19 cellular contexts compared by ENCODE assay signal in genomic region chr1:61589382-61589765, GRCh38.
DNase-seq lines count a peak whose midpoint lies in the region; ATAC-seq and TF ChIP-seq lines count a peak whose summit lies in the region.
"Had no signal": no experiment of that assay in that cellular context is flagged by ENCODE, and none has a peak within 500 bp of the region (broad histone marks: within the 10 kb centered on the region; RNA-seq: fewer than 3 reads in every experiment).

No MANE protein-coding gene starts in this region.

- H3K4me1 Mint-ChIP-seq in brain (peaks cover 18% of the 10 kb centered on the region), mesothelial cell of epicardium (peaks cover 24% of the 10 kb centered on the region), type B pancreatic cell (ENCODE audit: unreplicated experiment) (peaks cover 19% of the 10 kb centered on the region)
- H3K4me1 Mint-ChIP-seq: activated CD4-positive, alpha-beta T cell treated with anti-CD3 and anti-CD28 coated beads, Interleukin-2, amount 10 ng/mL, durations not matched to agents 7 days and 5 days; stimulated activated memory B cell treated with anti-CD40 and anti-IgM and Interleukin-4, amounts not matched to agents 10 μg/mL and 1 μg/mL and 100 μg/mL, for 72 hours had no signal

- H3K4me1 ChIP-seq in psoas muscle = no peaks in the 10 kb centered on the region
- H3K4me1 ChIP-seq: gastroesophageal sphincter, HAP-1, Peyer's patch, prostate gland, SJCRH30 had no signal

- DNase-seq in NCI-H2107 treated with DMSO at 0.1 percent for 48 hours (lab: John Stamatoyannopoulos, UW; ENCODE audit: unreplicated experiment) (peak; percentile 21), NCI-H2107 (lab: John Stamatoyannopoulos, UW) (no peak), mesothelial cell of epicardium (ENCODE audit: low spot score in 2 of 2, unreplicated experiment in 2 of 2) (no peak), type B pancreatic cell (ENCODE audit: extremely low spot score, unreplicated experiment) (no peak), psoas muscle (no peak), NCI-H526 treated with DMSO at 0.1 percent for 48 hours (lab: John Stamatoyannopoulos, UW) (no peak)
- DNase-seq: hippocampal formation, NCI-H187 treated with DMSO at 0.1 percent for 48 hours had no signal

- ATAC-seq in psoas muscle (no peak), HG03354 (IDR thresholded peaks at IDR 0.05; ENCODE audit: poor library complexity, severe bottlenecking, unreplicated experiment) (no peak)
- ATAC-seq: gastroesophageal sphincter had no signal

- no peak overlapping the region for H3K4me3 ChIP-seq in psoas muscle
- H3K4me3 ChIP-seq: gastroesophageal sphincter, HAP-1, Peyer's patch, prostate gland, SJCRH30 had no signal

- H3K27me3 ChIP-seq in psoas muscle (ENCODE audit: insufficient read depth in 3 of 3, low read length in 2 of 3) = no peaks in the 10 kb centered on the region
- H3K27me3 ChIP-seq: gastroesophageal sphincter, Peyer's patch, SJCRH30 had no signal

- TF ChIP-seq CTCF in brain (conservative IDR thresholded peaks at IDR 0.05) (no peak), mesothelial cell of epicardium (IDR thresholded peaks at IDR 0.05; ENCODE audit: unreplicated experiment) (no peak), type B pancreatic cell (conservative IDR thresholded peaks at IDR 0.05) (no peak), psoas muscle (IDR thresholded peaks at IDR 0.05) (no peak)

- H3K4me3 Mint-ChIP-seq in brain (peak overlapping the region in 3 of 5 experiments; percentile 6 to 11 (median 9)), mesothelial cell of epicardium (no peak overlapping the region), type B pancreatic cell (peak overlapping the region; percentile 61)
- H3K4me3 Mint-ChIP-seq: activated CD4-positive, alpha-beta T cell treated with anti-CD3 and anti-CD28 coated beads, Interleukin-2, amount 10 ng/mL, durations not matched to agents 7 days and 5 days; stimulated activated memory B cell treated with anti-CD40 and anti-IgM and Interleukin-4, amounts not matched to agents 10 μg/mL and 1 μg/mL and 100 μg/mL, for 72 hours had no signal

- no peaks in the 10 kb centered on the region for H3K36me3 ChIP-seq in psoas muscle (ENCODE audit: insufficient read depth in 1 of 2, low read depth in 1 of 2)
- H3K36me3 ChIP-seq: gastroesophageal sphincter, HAP-1, Peyer's patch, prostate gland, SJCRH30 had no signal

- no peaks in the 10 kb centered on the region for H3K9me3 Mint-ChIP-seq in brain
- peaks cover 4% of the 10 kb centered on the region for H3K9me3 Mint-ChIP-seq in mesothelial cell of epicardium
- H3K9me3 Mint-ChIP-seq in type B pancreatic cell = no peaks in the 10 kb centered on the region
- H3K9me3 Mint-ChIP-seq: activated CD4-positive, alpha-beta T cell treated with anti-CD3 and anti-CD28 coated beads, Interleukin-2, amount 10 ng/mL, durations not matched to agents 7 days and 5 days; activated naive CD4-positive, alpha-beta T cell treated with anti-CD3 and anti-CD28 coated beads, Interleukin-2, amount 50 U/mL, for 72 hours; stimulated activated memory B cell treated with anti-CD40 and anti-IgM and Interleukin-4, amounts not matched to agents 10 μg/mL and 1 μg/mL and 100 μg/mL, for 72 hours had no signal

- H3K36me3 Mint-ChIP-seq in brain (no peaks in the 10 kb centered on the region), mesothelial cell of epicardium (no peaks in the 10 kb centered on the region), type B pancreatic cell (no peaks in the 10 kb centered on the region)
- H3K36me3 Mint-ChIP-seq: activated naive CD4-positive, alpha-beta T cell treated with anti-CD3 and anti-CD28 coated beads, Interleukin-2, amount 50 U/mL, for 72 hours; stimulated activated memory B cell treated with anti-CD40 and anti-IgM and Interleukin-4, amounts not matched to agents 10 μg/mL and 1 μg/mL and 100 μg/mL, for 72 hours had no signal

- no peak overlapping the region for H3K27ac ChIP-seq in psoas muscle
- H3K27ac ChIP-seq: gastroesophageal sphincter, Peyer's patch, prostate gland, SJCRH30, VCaP had no signal

- intact Hi-C loops in psoas muscle (cut with DNase I) = loop anchor here in 1 of 2 donors (5.0 to 10.0 kb wide), 2 partner anchors 545 to 617 kb away; no protein-coding TSS in a partner anchor

- WGBS in psoas muscle, 3 donors = 69 to 71% (median 69%) methylated on average over 15 of the region's 15 CpGs

- H3K9me3 ChIP-seq in psoas muscle = no peaks in the 10 kb centered on the region
- H3K9me3 ChIP-seq: gastroesophageal sphincter, HAP-1, Peyer's patch, prostate gland, SJCRH30 had no signal

- H3K27me3 Mint-ChIP-seq in brain = no peaks in the 10 kb centered on the region
- H3K27me3 Mint-ChIP-seq in mesothelial cell of epicardium (ENCODE audit: low read depth) = no peaks in the 10 kb centered on the region
- H3K27me3 Mint-ChIP-seq in type B pancreatic cell = peaks cover 18% of the 10 kb centered on the region

- H3K27ac Mint-ChIP-seq in brain (peak overlapping the region in 3 of 5 experiments; percentile 82 to 95 (median 92)), mesothelial cell of epicardium (peak overlapping the region; percentile 18), type B pancreatic cell (peak overlapping the region; percentile 70)
- H3K27ac Mint-ChIP-seq: activated CD4-positive, alpha-beta T cell treated with anti-CD3 and anti-CD28 coated beads, Interleukin-2, amount 10 ng/mL, durations not matched to agents 7 days and 5 days; activated naive CD4-positive, alpha-beta T cell treated with anti-CD3 and anti-CD28 coated beads, Interleukin-2, amount 50 U/mL, for 72 hours; stimulated activated memory B cell treated with anti-CD40 and anti-IgM and Interleukin-4, amounts not matched to agents 10 μg/mL and 1 μg/mL and 100 μg/mL, for 72 hours had no signal

Comparison
In these comparisons a context has a peak if more than half of its experiments do, and no peak if none do; other contexts are left out.
1. H3K27ac Mint-ChIP-seq: peak in every context shown above with its lines; median percentile 92 in brain; 70 in type B pancreatic cell; 18 in mesothelial cell of epicardium.